13 cellular contexts compared by ENCODE assay signal in the genomic region with DNA sequence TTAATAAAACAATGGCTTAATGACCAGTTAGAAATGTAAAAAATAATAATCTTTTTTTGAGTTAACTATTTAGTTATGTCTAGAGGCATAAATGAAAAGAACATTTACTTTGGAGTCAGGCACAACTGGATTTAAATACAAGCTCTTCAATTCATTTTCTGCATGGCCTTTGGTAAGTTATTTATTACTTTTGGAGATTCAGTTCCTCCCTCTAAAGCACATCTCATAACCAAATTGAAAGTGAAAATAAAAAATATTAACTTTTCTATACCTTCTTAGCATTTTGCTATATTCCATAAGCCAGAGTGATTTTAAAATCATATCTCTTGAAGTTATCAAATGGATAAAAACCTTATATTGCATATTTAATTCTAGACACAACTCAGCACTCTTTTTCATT.
DNase-seq lines count a peak whose midpoint lies in the region; ATAC-seq lines count a peak whose summit lies in the region.
"Had no signal": no experiment of that assay in that cellular context is flagged by ENCODE, and none has a peak within 500 bp of the region (broad histone marks: within the 10 kb centered on the region; RNA-seq: fewer than 3 reads in every experiment).

No MANE protein-coding gene starts in this region.

- intact Hi-C loops in activated CD4-positive, alpha-beta T cell treated with anti-CD3 and anti-CD28 coated beads for 36 hours (cut with DNase I, micrococcal nuclease), result no loop called here

- no peak for DNase-seq in islet precursor cell
- no peak for DNase-seq in NCI-H1694 (lab: John Stamatoyannopoulos, UW)
- DNase-seq in NCI-H2107 (lab: John Stamatoyannopoulos, UW), result no peak
- DNase-seq in activated CD4-positive, alpha-beta T cell treated with anti-CD3 and anti-CD28 coated beads for 36 hours, result no peak
- DNase-seq: activated effector memory CD4-positive, alpha-beta T cell treated with Interleukin-2 at 50 U/mL for 16 hours; H7; left ventricle myocardium superior; naive thymus-derived CD4-positive, alpha-beta T cell; NCI-H2029 treated with DMSO at 0.1 percent for 48 hours had no signal

- no peaks in the 10 kb centered on the region for H3K36me3 Mint-ChIP-seq in activated CD4-positive, alpha-beta T cell treated with anti-CD3 and anti-CD28 coated beads for 36 hours (ENCODE audit: low read depth)
- H3K36me3 Mint-ChIP-seq: naive thymus-derived CD4-positive, alpha-beta T cell had no signal

- H3K4me1 Mint-ChIP-seq in activated CD4-positive, alpha-beta T cell treated with anti-CD3 and anti-CD28 coated beads for 36 hours, result no peaks in the 10 kb centered on the region
- H3K4me1 Mint-ChIP-seq: naive thymus-derived CD4-positive, alpha-beta T cell had no signal

- CTCF ChIA-PET in activated CD4-positive, alpha-beta T cell treated with anti-CD3 and anti-CD28 coated beads for 36 hours (lab: Charles Lee), result interaction anchor here (0.6 kb wide), 1 partner anchor 54 kb away, joined by 3 read pairs; no protein-coding TSS in a partner anchor

- peaks cover 3% of the 10 kb centered on the region for H3K27me3 Mint-ChIP-seq in activated CD4-positive, alpha-beta T cell treated with anti-CD3 and anti-CD28 coated beads for 36 hours

- POLR2A ChIA-PET in activated CD4-positive, alpha-beta T cell treated with anti-CD3 and anti-CD28 coated beads for 36 hours (lab: Charles Lee), result no interaction called here

- H3K9me3 Mint-ChIP-seq in activated CD4-positive, alpha-beta T cell treated with anti-CD3 and anti-CD28 coated beads for 36 hours (ENCODE audit: low read depth), result peaks cover under 1% of the 10 kb centered on the region

- ATAC-seq in GM18519 (IDR thresholded peaks at IDR 0.05; ENCODE audit: low FRiP score, unreplicated experiment) (peak; percentile 61), GM19468 (IDR thresholded peaks at IDR 0.05; ENCODE audit: extremely low read depth, unreplicated experiment) (peak; percentile 75), HG02885 (IDR thresholded peaks at IDR 0.05; ENCODE audit: poor library complexity, unreplicated experiment) (peak; percentile 71), HG03520 (IDR thresholded peaks at IDR 0.05; ENCODE audit: unreplicated experiment) (peak; percentile 79)
- no peak for ATAC-seq in activated CD4-positive, alpha-beta T cell treated with anti-CD3 and anti-CD28 coated beads for 36 hours
- ATAC-seq: left ventricle myocardium superior; naive thymus-derived CD4-positive, alpha-beta T cell had no signal

- no peak overlapping the region for H3K4me3 Mint-ChIP-seq in activated CD4-positive, alpha-beta T cell treated with anti-CD3 and anti-CD28 coated beads for 36 hours
- H3K4me3 Mint-ChIP-seq: naive thymus-derived CD4-positive, alpha-beta T cell had no signal

- H3K27ac Mint-ChIP-seq in activated CD4-positive, alpha-beta T cell treated with anti-CD3 and anti-CD28 coated beads for 36 hours, result no peak overlapping the region
- H3K27ac Mint-ChIP-seq: naive thymus-derived CD4-positive, alpha-beta T cell had no signal
